In the genomic region with DNA sequence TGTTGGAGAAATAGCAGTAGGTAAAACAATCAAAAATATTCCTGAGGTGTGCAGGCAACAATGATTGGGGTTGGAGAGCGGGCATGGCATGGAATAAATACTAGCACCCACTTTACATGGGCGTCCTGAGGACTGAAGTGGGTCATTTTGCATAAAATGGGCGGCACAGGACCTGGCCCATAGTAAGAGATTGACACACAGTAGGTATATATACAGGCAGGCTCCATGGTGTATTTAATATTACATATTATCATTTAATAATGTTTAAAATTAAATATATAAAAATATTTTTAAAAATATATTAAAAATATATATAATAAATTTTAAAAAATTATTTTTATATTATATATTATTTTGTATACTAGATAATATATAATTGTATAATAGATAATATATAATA, we compare ENCODE assay signal across 24 cellular contexts. TPM values are rescaled to one million over a fixed set of nuclear protein-coding genes. Genes with fewer than 3 reads are reported as not detected.
DNase-seq lines count a peak whose midpoint lies in the region; ATAC-seq and TF ChIP-seq lines count a peak whose summit lies in the region.
"Had no signal": no experiment of that assay in that cellular context is flagged by ENCODE, and none has a peak within 500 bp of the region (broad histone marks: within the 10 kb centered on the region; RNA-seq: fewer than 3 reads in every experiment).

No MANE protein-coding gene starts in this region.

- H3K4me1 ChIP-seq in CD8-positive, alpha-beta T cell (ENCODE audit: insufficient read depth, low read length): peaks cover 34% of the 10 kb centered on the region
- peaks cover 37 to 48% of the 10 kb centered on the region in 2 experiments for H3K4me1 ChIP-seq in neutrophil (ENCODE audit: control insufficient read depth in 1 of 2, insufficient read depth in 1 of 2, low read depth in 1 of 2, low read length in 1 of 2)
- peaks cover 20% of the 10 kb centered on the region for H3K4me1 ChIP-seq in mammary epithelial cell (ENCODE audit: insufficient read depth, low read length)

- BruUV-seq in mammary epithelial cell (replicated peaks; lab: Mats Ljungman, UMichigan): no TSS peak

- no peaks in the 10 kb centered on the region for H3K79me2 ChIP-seq in mammary epithelial cell (ENCODE audit: insufficient read depth, low read length)

- no peaks in the 10 kb centered on the region for H3K27me3 Mint-ChIP-seq in activated naive CD8-positive, alpha-beta T cell treated with anti-CD3 and anti-CD28 coated beads, Interleukin-2, amount 10 ng/mL, durations not matched to agents 7 days and 5 days
- H3K27me3 Mint-ChIP-seq in activated naive CD8-positive, alpha-beta T cell treated with anti-CD3 and anti-CD28 coated beads, Interleukin-2, amount 50 U/mL, for 24 hours: no peaks in the 10 kb centered on the region
- H3K27me3 Mint-ChIP-seq in CD8-positive, alpha-beta T cell (ENCODE audit: low read depth): no peaks in the 10 kb centered on the region
- H3K27me3 Mint-ChIP-seq in activated T-helper 17 cell treated with anti-CD3 and anti-CD28 coated beads, Interleukin-2, amount 50 U/mL, for 72 hours: no peaks in the 10 kb centered on the region

- ATAC-seq in activated naive CD8-positive, alpha-beta T cell treated with anti-CD3 and anti-CD28 coated beads, Interleukin-2, amount 10 ng/mL, durations not matched to agents 7 days and 5 days (ENCODE audit: low read depth): no peak
- ATAC-seq in activated naive CD8-positive, alpha-beta T cell treated with anti-CD3 and anti-CD28 coated beads, Interleukin-2, amount 50 U/mL, for 24 hours: no peak
- no peak for ATAC-seq in CD8-positive, alpha-beta T cell
- no peak for ATAC-seq in activated T-helper 17 cell treated with anti-CD3 and anti-CD28 coated beads, Interleukin-2, amount 50 U/mL, for 72 hours (replicated peaks)
- no peak for ATAC-seq in HG02759 (IDR thresholded peaks at IDR 0.05; ENCODE audit: unreplicated experiment)
- ATAC-seq: A549, K562 had no signal

- H3K4me1 Mint-ChIP-seq in activated naive CD8-positive, alpha-beta T cell treated with anti-CD3 and anti-CD28 coated beads, Interleukin-2, amount 10 ng/mL, durations not matched to agents 7 days and 5 days: peaks cover 29% of the 10 kb centered on the region
- H3K4me1 Mint-ChIP-seq in activated naive CD8-positive, alpha-beta T cell treated with anti-CD3 and anti-CD28 coated beads, Interleukin-2, amount 50 U/mL, for 24 hours: peaks cover 54% of the 10 kb centered on the region
- peaks cover 62% of the 10 kb centered on the region for H3K4me1 Mint-ChIP-seq in CD8-positive, alpha-beta T cell (ENCODE audit: low read depth)
- peaks cover 17% of the 10 kb centered on the region for H3K4me1 Mint-ChIP-seq in activated T-helper 17 cell treated with anti-CD3 and anti-CD28 coated beads, Interleukin-2, amount 50 U/mL, for 72 hours

- POLR2A ChIA-PET in activated naive CD8-positive, alpha-beta T cell treated with anti-CD3 and anti-CD28 coated beads, Interleukin-2, amount 10 ng/mL, durations not matched to agents 7 days and 5 days (lab: Charles Lee): interaction anchor here (2.0 kb wide), 1 partner anchor 296 kb away, joined by 6 read pairs; the partner anchor contains the start of gene EEF1AKMT1
- POLR2A ChIA-PET in CD8-positive, alpha-beta T cell (lab: Charles Lee): interaction anchor here (1.6 to 1.7 kb wide), 2 partner anchors 15 to 48 kb away, joined by 4 to 5 read pairs; partner anchors contain the start of gene CRYL1

- H2AFZ ChIP-seq in mammary epithelial cell (ENCODE audit: low read depth, low read length): no peak overlapping the region

- H3K4me3 Mint-ChIP-seq in activated naive CD8-positive, alpha-beta T cell treated with anti-CD3 and anti-CD28 coated beads, Interleukin-2, amount 10 ng/mL, durations not matched to agents 7 days and 5 days: no peak overlapping the region
- H3K4me3 Mint-ChIP-seq in activated naive CD8-positive, alpha-beta T cell treated with anti-CD3 and anti-CD28 coated beads, Interleukin-2, amount 50 U/mL, for 24 hours: no peak overlapping the region
- H3K4me3 Mint-ChIP-seq in CD8-positive, alpha-beta T cell: no peak overlapping the region
- H3K4me3 Mint-ChIP-seq in activated T-helper 17 cell treated with anti-CD3 and anti-CD28 coated beads, Interleukin-2, amount 50 U/mL, for 72 hours: peak overlapping the region; percentile 82
- H3K4me3 Mint-ChIP-seq: H9 had no signal

- H3K9me3 ChIP-seq in CD8-positive, alpha-beta T cell (ENCODE audit: low read length): no peaks in the 10 kb centered on the region
- H3K9me3 ChIP-seq in neutrophil (no peaks in the 10 kb centered on the region), mammary epithelial cell (replicated peaks; ENCODE audit: insufficient read depth, low read length) (no peaks in the 10 kb centered on the region)
- H3K9me3 ChIP-seq: A549, SK-N-SH had no signal

- no peaks in the 10 kb centered on the region for H3K27me3 ChIP-seq in CD8-positive, alpha-beta T cell (ENCODE audit: insufficient read depth, low read length)
- H3K27me3 ChIP-seq in neutrophil (no peaks in the 10 kb centered on the region), mammary epithelial cell (ENCODE audit: insufficient read depth, low read length) (no peaks in the 10 kb centered on the region)

- CTCF ChIA-PET in CD8-positive, alpha-beta T cell (lab: Charles Lee): interaction anchor here (0.6 to 1.5 kb wide), 2 partner anchors 15 to 522 kb away, joined by 4 read pairs; no protein-coding TSS in a partner anchor
- CTCF ChIA-PET in mammary epithelial cell (lab: Charles Lee; ENCODE audit: low non-redundant PET): no interaction called here

- in situ Hi-C loops in mammary epithelial cell (cut with MboI; ENCODE audit: low sequenced_read_pairs in 2 of 2): no loop called here

- H3K27ac ChIP-seq in CD8-positive, alpha-beta T cell (ENCODE audit: low read depth, low read length): no peak overlapping the region
- H3K27ac ChIP-seq in neutrophil (peak overlapping the region; percentile 98), mammary epithelial cell (ENCODE audit: insufficient read depth, low read depth, low read length) (no peak overlapping the region)
- H3K27ac ChIP-seq: A549 had no signal

- no peak overlapping the region for H3K4me3 ChIP-seq in CD8-positive, alpha-beta T cell (ENCODE audit: low read depth, low read length)
- H3K4me3 ChIP-seq in neutrophil (ENCODE audit: low read depth in 1 of 2, low read length in 1 of 2): no peak overlapping the region
- H3K4me3 ChIP-seq in mammary epithelial cell (replicated peaks in 1 of 3; ENCODE audit: insufficient read depth in 1 of 3, low read depth in 2 of 3, low read length in 3 of 3): no peak overlapping the region
- H3K4me3 ChIP-seq: A549, K562 had no signal

- peaks cover 2% of the 10 kb centered on the region for H3K9me3 Mint-ChIP-seq in activated naive CD8-positive, alpha-beta T cell treated with anti-CD3 and anti-CD28 coated beads, Interleukin-2, amount 10 ng/mL, durations not matched to agents 7 days and 5 days
- H3K9me3 Mint-ChIP-seq in activated naive CD8-positive, alpha-beta T cell treated with anti-CD3 and anti-CD28 coated beads, Interleukin-2, amount 50 U/mL, for 24 hours: no peaks in the 10 kb centered on the region
- H3K9me3 Mint-ChIP-seq in CD8-positive, alpha-beta T cell: no peaks in the 10 kb centered on the region
- H3K9me3 Mint-ChIP-seq in activated T-helper 17 cell treated with anti-CD3 and anti-CD28 coated beads, Interleukin-2, amount 50 U/mL, for 72 hours: no peaks in the 10 kb centered on the region
- H3K9me3 Mint-ChIP-seq: H9 had no signal

- H3K9ac ChIP-seq in mammary epithelial cell (ENCODE audit: insufficient read depth, low read length): no peak overlapping the region
- H3K9ac ChIP-seq: SK-N-SH had no signal

- H4K20me1 ChIP-seq in mammary epithelial cell (ENCODE audit: insufficient read depth, low read length): no peaks in the 10 kb centered on the region

- WGBS in mammary epithelial cell (ENCODE audit: low coverage, missing lambda C conversion rate): 88% methylated on average over 3 of the region's 3 CpGs

- dilution Hi-C loops in mammary epithelial cell (cut with HindIII; ENCODE audit: low sequenced_read_pairs): no loop called here

- intact Hi-C loops in CD8-positive, alpha-beta T cell (cut with DNase I, micrococcal nuclease): loop anchor here (5.0 to 10.0 kb wide), 8 partner anchors 47 to 523 kb away; partner anchors contain the start of genes CRYL1 (in 2 of the 2), IL17D (in 2 of the 2), ZMYM2 (in 2 of the 2) and EEF1AKMT1 (in 1 of the 2)
- intact Hi-C loops in mammary epithelial cell (cut with micrococcal nuclease): no loop called here

- no peak overlapping the region for H3K4me2 ChIP-seq in mammary epithelial cell (ENCODE audit: insufficient read depth, low read depth, low read length)
- H3K4me2 ChIP-seq: A549, SK-N-SH had no signal

- H3K36me3 Mint-ChIP-seq in activated naive CD8-positive, alpha-beta T cell treated with anti-CD3 and anti-CD28 coated beads, Interleukin-2, amount 10 ng/mL, durations not matched to agents 7 days and 5 days: peaks cover 5% of the 10 kb centered on the region
- no peaks in the 10 kb centered on the region for H3K36me3 Mint-ChIP-seq in activated naive CD8-positive, alpha-beta T cell treated with anti-CD3 and anti-CD28 coated beads, Interleukin-2, amount 50 U/mL, for 24 hours (ENCODE audit: low read depth)
- peaks cover 6% of the 10 kb centered on the region for H3K36me3 Mint-ChIP-seq in CD8-positive, alpha-beta T cell
- no peaks in the 10 kb centered on the region for H3K36me3 Mint-ChIP-seq in activated T-helper 17 cell treated with anti-CD3 and anti-CD28 coated beads, Interleukin-2, amount 50 U/mL, for 72 hours (ENCODE audit: low read depth)

- no peaks in the 10 kb centered on the region for H3K36me3 ChIP-seq in CD8-positive, alpha-beta T cell (ENCODE audit: insufficient read depth, low read length)
- H3K36me3 ChIP-seq in neutrophil: no peaks in the 10 kb centered on the region
- no peaks in the 10 kb centered on the region for H3K36me3 ChIP-seq in mammary epithelial cell (ENCODE audit: insufficient read depth, low read length)

- peak overlapping the region; percentile 42 for H3K27ac Mint-ChIP-seq in activated naive CD8-positive, alpha-beta T cell treated with anti-CD3 and anti-CD28 coated beads, Interleukin-2, amount 10 ng/mL, durations not matched to agents 7 days and 5 days
- no peak overlapping the region for H3K27ac Mint-ChIP-seq in activated naive CD8-positive, alpha-beta T cell treated with anti-CD3 and anti-CD28 coated beads, Interleukin-2, amount 50 U/mL, for 24 hours
- peak overlapping the region; percentile 98 for H3K27ac Mint-ChIP-seq in CD8-positive, alpha-beta T cell
- H3K27ac Mint-ChIP-seq in activated T-helper 17 cell treated with anti-CD3 and anti-CD28 coated beads, Interleukin-2, amount 50 U/mL, for 72 hours: no peak overlapping the region

- DNase-seq in activated naive CD8-positive, alpha-beta T cell treated with anti-CD3 and anti-CD28 coated beads, Interleukin-2, amount 10 ng/mL, durations not matched to agents 7 days and 5 days: no peak
- no peak for DNase-seq in activated naive CD8-positive, alpha-beta T cell treated with anti-CD3 and anti-CD28 coated beads, Interleukin-2, amount 50 U/mL, for 24 hours
- no peak for DNase-seq in CD8-positive, alpha-beta T cell
- no peak for DNase-seq in mammary epithelial cell
- DNase-seq: AML-193, C1 segment of cervical spinal cord, DMS153, DND-41, H9, Kasumi-1, NCI-H1092 treated with DMSO at 0.1 percent for 48 hours, NCI-H1436, NCI-H187, NCI-H2081 treated with DMSO at 0.1 percent for 48 hours, NCI-H2171, NCI-H226, NCI-H510A, NCI-H69, SK-N-SH had no signal

- TF ChIP-seq CTCF in CD8-positive, alpha-beta T cell (IDR thresholded peaks at IDR 0.05): no peak
- no peak for TF ChIP-seq CTCF in neutrophil (IDR thresholded peaks at IDR 0.05)
- no peak for TF ChIP-seq CTCF in mammary epithelial cell (conservative IDR thresholded peaks at IDR 0.05 in 1 of 2, IDR thresholded peaks at IDR 0.05 in 1 of 2; ENCODE audit: extremely low read depth in 1 of 2, insufficient read depth in 1 of 2, low read depth in 1 of 2, low read length in 2 of 2)

RNA-seq across cellular contexts. Expression of gene CRYL1, which starts 48.3 kb away (rescaled TPM):
- total RNA-seq in activated naive CD8-positive, alpha-beta T cell treated with anti-CD3 and anti-CD28 coated beads, Interleukin-2, amount 10 ng/mL, durations not matched to agents 7 days and 5 days: 10 to 100 TPM; 14.9 to 16.5 TPM
- total RNA-seq in CD8-positive, alpha-beta T cell: 1 to 10 TPM; 8.0 to 8.5 TPM
- total RNA-seq in activated T-helper 17 cell treated with anti-CD3 and anti-CD28 coated beads, Interleukin-2, amount 50 U/mL, for 72 hours: 10 to 100 TPM in 1 of 2 donors, 1 to 10 TPM in 1; 8.0 to 12.8 TPM
- total RNA-seq in mammary epithelial cell: 10 to 100 TPM; 17.0 to 18.5 TPM
- polyA plus RNA-seq in mammary epithelial cell: 26.9 TPM
- 36.5 TPM for polyA minus RNA-seq in mammary epithelial cell

Comparison
In these comparisons a context has a peak if more than half of its experiments do, and no peak if none do; other contexts are left out.
1. H3K27ac Mint-ChIP-seq: peak in activated naive CD8-positive, alpha-beta T cell treated with anti-CD3 and anti-CD28 coated beads, Interleukin-2, amount 10 ng/mL, durations not matched to agents 7 days and 5 days (single experiment) and CD8-positive, alpha-beta T cell (single experiment); none in activated naive CD8-positive, alpha-beta T cell treated with anti-CD3 and anti-CD28 coated beads, Interleukin-2, amount 50 U/mL, for 24 hours (single experiment) and activated T-helper 17 cell treated with anti-CD3 and anti-CD28 coated beads, Interleukin-2, amount 50 U/mL, for 72 hours (single experiment).